1 cellular context compared by ENCODE assay signal in genomic region chr7:140476698-140477261, GRCh38.
A peak's percentile ranks its signal among the peaks of the same experiment; 100 is the strongest.
TF ChIP-seq lines count a peak whose summit lies in the region.

No MANE protein-coding gene starts in this region.

TF ChIP-seq in K562, 482 proteins besides CTCF, POLR2A, EP300 and RAD21 (continued from another document):
- TF ChIP-seq, protein P1, sequence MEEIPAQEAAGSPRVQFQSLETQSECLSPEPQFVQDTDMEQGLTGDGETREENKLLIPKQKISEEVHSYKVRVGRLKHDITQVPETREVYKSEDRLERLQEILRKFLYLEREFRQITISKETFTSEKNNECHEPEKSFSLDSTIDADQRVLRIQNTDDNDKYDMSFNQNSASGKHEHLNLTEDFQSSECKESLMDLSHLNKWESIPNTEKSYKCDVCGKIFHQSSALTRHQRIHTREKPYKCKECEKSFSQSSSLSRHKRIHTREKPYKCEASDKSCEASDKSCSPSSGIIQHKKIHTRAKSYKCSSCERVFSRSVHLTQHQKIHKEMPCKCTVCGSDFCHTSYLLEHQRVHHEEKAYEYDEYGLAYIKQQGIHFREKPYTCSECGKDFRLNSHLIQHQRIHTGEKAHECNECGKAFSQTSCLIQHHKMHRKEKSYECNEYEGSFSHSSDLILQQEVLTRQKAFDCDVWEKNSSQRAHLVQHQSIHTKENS (CRISPR knock-in tag; IDR thresholded peaks at IDR 0.05), result 0 out of 2 replicates have a peak, but pooled peaks have one; percentile 38
- peak in 1 of 2 experiments; percentile 31; a peak in 1 of 4 replicates for TF ChIP-seq SRF (CRISPR knock-in tag; IDR thresholded peaks at IDR 0.05)
- no peak for TF ChIP-seq NFIX (CRISPR knock-in tag; IDR thresholded peaks at IDR 0.05; ENCODE audit: low read depth)
- no peak for TF ChIP-seq STAT5B (CRISPR knock-in tag; IDR thresholded peaks at IDR 0.05)
- TF ChIP-seq ADNP (tag; IDR thresholded peaks at IDR 0.05), result peak; percentile 94
- 0 out of 2 replicates have a peak, but pooled peaks have one; percentile 16 for TF ChIP-seq HDGF (IDR thresholded peaks at IDR 0.05)
- peak; percentile 48; the same call in 1 of the 2 replicates for TF ChIP-seq BHLHE40 (IDR thresholded peaks at IDR 0.05; ENCODE audit: low read length)
- 0 out of 4 replicates have a peak, but pooled peaks of 1 of the 2 experiments have one; percentile 12 for TF ChIP-seq RCOR1 (IDR thresholded peaks at IDR 0.05; ENCODE audit: borderline replicate concordance in 1 of 2, low read depth in 2 of 2, low read length in 2 of 2)
- no peak for TF ChIP-seq SRSF7 (optimal IDR thresholded peaks at IDR 0.05; ENCODE audit: low read depth, low read length)
- TF ChIP-seq HES1 (IDR thresholded peaks at IDR 0.05; ENCODE audit: low read depth), result peak; percentile 90
- 0 out of 2 replicates have a peak, but pooled peaks have one; percentile 35 for TF ChIP-seq SMARCE1 (IDR thresholded peaks at IDR 0.05)
- 0 out of 2 replicates have a peak, but pooled peaks have one; percentile 35 for TF ChIP-seq LARP7 (IDR thresholded peaks at IDR 0.05)
- TF ChIP-seq BCOR (IDR thresholded peaks at IDR 0.05), result peak; percentile 72
- no peak for TF ChIP-seq TEAD2 (tag; IDR thresholded peaks at IDR 0.05)
- TF ChIP-seq, protein P2, sequence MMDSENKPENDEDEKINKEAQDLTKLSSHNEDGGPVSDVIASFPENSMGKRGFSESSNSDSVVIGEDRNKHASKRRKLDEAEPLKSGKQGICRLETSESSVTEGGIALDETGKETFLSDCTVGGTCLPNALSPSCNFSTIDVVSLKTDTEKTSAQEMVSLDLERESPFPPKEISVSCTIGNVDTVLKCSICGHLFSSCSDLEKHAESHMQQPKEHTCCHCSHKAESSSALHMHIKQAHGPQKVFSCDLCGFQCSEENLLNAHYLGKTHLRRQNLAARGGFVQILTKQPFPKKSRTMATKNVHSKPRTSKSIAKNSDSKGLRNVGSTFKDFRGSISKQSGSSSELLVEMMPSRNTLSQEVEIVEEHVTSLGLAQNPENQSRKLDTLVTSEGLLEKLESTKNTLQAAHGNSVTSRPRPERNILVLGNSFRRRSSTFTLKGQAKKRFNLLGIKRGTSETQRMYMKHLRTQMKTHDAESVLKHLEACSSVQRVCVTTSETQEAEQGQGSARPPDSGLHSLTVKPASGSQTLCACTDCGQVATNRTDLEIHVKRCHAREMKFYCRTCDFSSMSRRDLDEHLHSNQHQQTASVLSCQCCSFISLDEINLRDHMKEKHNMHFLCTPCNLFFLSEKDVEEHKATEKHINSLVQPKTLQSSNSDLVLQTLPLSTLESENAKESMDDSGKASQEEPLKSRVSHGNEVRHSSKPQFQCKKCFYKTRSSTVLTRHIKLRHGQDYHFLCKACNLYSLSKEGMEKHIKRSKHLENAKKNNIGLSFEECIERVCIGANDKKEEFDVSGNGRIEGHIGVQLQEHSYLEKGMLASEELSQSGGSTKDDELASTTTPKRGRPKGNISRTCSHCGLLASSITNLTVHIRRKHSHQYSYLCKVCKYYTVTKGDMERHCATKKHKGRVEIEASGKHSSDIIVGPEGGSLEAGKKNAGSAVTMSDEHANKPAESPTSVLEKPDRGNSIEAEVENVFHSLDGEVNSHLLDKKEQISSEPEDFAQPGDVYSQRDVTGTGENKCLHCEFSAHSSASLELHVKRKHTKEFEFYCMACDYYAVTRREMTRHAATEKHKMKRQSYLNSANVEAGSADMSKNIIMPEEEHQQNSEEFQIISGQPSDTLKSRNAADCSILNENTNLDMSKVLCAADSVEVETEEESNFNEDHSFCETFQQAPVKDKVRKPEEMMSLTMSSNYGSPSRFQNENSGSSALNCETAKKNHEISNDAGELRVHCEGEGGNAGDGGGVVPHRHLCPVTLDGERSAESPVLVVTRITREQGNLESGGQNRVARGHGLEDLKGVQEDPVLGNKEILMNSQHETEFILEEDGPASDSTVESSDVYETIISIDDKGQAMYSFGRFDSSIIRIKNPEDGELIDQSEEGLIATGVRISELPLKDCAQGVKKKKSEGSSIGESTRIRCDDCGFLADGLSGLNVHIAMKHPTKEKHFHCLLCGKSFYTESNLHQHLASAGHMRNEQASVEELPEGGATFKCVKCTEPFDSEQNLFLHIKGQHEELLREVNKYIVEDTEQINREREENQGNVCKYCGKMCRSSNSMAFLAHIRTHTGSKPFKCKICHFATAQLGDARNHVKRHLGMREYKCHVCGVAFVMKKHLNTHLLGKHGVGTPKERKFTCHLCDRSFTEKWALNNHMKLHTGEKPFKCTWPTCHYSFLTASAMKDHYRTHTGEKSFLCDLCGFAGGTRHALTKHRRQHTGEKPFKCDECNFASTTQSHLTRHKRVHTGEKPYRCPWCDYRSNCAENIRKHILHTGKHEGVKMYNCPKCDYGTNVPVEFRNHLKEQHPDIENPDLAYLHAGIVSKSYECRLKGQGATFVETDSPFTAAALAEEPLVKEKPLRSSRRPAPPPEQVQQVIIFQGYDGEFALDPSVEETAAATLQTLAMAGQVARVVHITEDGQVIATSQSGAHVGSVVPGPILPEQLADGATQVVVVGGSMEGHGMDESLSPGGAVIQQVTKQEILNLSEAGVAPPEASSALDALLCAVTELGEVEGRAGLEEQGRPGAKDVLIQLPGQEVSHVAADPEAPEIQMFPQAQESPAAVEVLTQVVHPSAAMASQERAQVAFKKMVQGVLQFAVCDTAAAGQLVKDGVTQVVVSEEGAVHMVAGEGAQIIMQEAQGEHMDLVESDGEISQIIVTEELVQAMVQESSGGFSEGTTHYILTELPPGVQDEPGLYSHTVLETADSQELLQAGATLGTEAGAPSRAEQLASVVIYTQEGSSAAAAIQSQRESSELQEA (IDR thresholded peaks at IDR 0.05; ENCODE audit: low read depth), result peak; percentile 52; the same call in 1 of the 2 replicates
- no peak for TF ChIP-seq GATA2 (CRISPR knock-in tag; IDR thresholded peaks at IDR 0.05)
- TF ChIP-seq YY1 (IDR thresholded peaks at IDR 0.05; ENCODE audit: borderline replicate concordance in 1 of 3, control insufficient read depth in 1 of 3, extremely low read depth in 1 of 3, insufficient read depth in 3 of 3, insufficient read length in 1 of 3, insufficient replicate concordance in 2 of 3, low read depth in 1 of 3, low read length in 2 of 3), result no peak
- 0 out of 2 replicates have a peak, but pooled peaks have one; percentile 7 for TF ChIP-seq TOE1 (IDR thresholded peaks at IDR 0.05; ENCODE audit: borderline replicate concordance)
- TF ChIP-seq TOE1 (CRISPR knock-in tag; IDR thresholded peaks at IDR 0.05; ENCODE audit: borderline replicate concordance, low read depth), result no peak
- no peak for TF ChIP-seq KLF1 (tag; IDR thresholded peaks at IDR 0.05)
- TF ChIP-seq, protein P3, sequence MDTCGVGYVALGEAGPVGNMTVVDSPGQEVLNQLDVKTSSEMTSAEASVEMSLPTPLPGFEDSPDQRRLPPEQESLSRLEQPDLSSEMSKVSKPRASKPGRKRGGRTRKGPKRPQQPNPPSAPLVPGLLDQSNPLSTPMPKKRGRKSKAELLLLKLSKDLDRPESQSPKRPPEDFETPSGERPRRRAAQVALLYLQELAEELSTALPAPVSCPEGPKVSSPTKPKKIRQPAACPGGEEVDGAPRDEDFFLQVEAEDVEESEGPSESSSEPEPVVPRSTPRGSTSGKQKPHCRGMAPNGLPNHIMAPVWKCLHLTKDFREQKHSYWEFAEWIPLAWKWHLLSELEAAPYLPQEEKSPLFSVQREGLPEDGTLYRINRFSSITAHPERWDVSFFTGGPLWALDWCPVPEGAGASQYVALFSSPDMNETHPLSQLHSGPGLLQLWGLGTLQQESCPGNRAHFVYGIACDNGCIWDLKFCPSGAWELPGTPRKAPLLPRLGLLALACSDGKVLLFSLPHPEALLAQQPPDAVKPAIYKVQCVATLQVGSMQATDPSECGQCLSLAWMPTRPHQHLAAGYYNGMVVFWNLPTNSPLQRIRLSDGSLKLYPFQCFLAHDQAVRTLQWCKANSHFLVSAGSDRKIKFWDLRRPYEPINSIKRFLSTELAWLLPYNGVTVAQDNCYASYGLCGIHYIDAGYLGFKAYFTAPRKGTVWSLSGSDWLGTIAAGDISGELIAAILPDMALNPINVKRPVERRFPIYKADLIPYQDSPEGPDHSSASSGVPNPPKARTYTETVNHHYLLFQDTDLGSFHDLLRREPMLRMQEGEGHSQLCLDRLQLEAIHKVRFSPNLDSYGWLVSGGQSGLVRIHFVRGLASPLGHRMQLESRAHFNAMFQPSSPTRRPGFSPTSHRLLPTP (IDR thresholded peaks at IDR 0.05; ENCODE audit: borderline replicate concordance, extremely low read depth, insufficient read length), result peak; percentile 68
- TF ChIP-seq, protein P4, sequence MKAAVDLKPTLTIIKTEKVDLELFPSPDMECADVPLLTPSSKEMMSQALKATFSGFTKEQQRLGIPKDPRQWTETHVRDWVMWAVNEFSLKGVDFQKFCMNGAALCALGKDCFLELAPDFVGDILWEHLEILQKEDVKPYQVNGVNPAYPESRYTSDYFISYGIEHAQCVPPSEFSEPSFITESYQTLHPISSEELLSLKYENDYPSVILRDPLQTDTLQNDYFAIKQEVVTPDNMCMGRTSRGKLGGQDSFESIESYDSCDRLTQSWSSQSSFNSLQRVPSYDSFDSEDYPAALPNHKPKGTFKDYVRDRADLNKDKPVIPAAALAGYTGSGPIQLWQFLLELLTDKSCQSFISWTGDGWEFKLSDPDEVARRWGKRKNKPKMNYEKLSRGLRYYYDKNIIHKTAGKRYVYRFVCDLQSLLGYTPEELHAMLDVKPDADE (conservative IDR thresholded peaks at IDR 0.05; ENCODE audit: control insufficient read depth, low read depth, low read length), result no peak
- no peak; the same call in 1 of the 2 replicates for TF ChIP-seq ZNF24 (IDR thresholded peaks at IDR 0.05)
- TF ChIP-seq TAL1 (IDR thresholded peaks at IDR 0.05), result peak; percentile 12; the same call in 1 of the 2 replicates
- TF ChIP-seq POU5F1 (IDR thresholded peaks at IDR 0.05; ENCODE audit: borderline replicate concordance, low read depth, low read length, partially characterized antibody), result no peak
- TF ChIP-seq PHTF2 (CRISPR knock-in tag; IDR thresholded peaks at IDR 0.05), result no peak
- TF ChIP-seq TFAP4 (CRISPR knock-in tag; IDR thresholded peaks at IDR 0.05; ENCODE audit: borderline replicate concordance), result 0 out of 2 replicates have a peak, but pooled peaks have one; percentile 4
- TF ChIP-seq SAFB (IDR thresholded peaks at IDR 0.05; ENCODE audit: borderline replicate concordance, low read depth, low read length), result no peak
- no peak for TF ChIP-seq MAX (CRISPR knock-in tag; IDR thresholded peaks at IDR 0.05)
- TF ChIP-seq SMARCA4 (IDR thresholded peaks at IDR 0.05), result peak; percentile 60; the same call in 1 of the 2 replicates
- TF ChIP-seq MTA1 (IDR thresholded peaks at IDR 0.05; ENCODE audit: borderline replicate concordance), result no peak
TF ChIP-seq in K562: peak in this region for 17.
